ENCODE assay signal across 9 cellular contexts in the genomic region with DNA sequence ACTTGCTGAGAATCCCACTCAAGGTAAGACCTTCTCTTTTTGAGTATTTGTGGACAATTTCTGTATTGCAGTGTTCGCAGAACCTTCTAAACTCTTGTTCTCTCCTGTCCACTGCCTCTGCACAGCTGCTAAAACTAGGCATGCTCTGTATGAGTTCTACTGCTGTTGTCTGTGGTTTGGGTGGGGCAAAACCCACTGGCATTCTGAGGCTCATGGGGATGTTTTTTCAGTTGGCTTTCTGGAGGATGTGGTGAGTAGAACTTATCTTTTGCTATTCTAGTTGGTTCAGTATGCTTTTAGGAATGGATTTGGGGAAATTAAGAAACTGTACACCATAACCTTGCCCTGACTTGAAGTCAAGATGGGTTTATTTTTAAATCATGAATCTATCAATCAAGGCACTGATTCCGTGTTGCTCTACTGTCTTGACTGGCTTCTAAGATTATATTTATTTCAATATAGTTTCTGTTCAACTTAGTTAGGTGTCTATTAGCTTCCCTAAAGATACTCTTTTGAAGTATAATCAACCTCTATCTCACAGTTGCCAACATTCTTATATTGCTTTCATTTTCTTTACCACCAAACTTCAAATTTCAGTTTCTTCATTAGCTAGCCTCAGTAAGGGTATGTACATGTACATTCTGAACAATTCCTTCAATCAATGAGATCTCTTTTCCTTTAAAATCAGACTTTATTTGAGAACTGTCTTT. TPM values are rescaled to one million over a fixed set of nuclear protein-coding genes. Genes with fewer than 3 reads are reported as not detected.
A peak's percentile ranks its signal among the peaks of the same experiment; 100 is the strongest.
DNase-seq lines count a peak whose midpoint lies in the region; ATAC-seq and TF ChIP-seq lines count a peak whose summit lies in the region.
"Had no signal": no experiment of that assay in that cellular context is flagged by ENCODE, and none has a peak within 500 bp of the region (broad histone marks: within the 10 kb centered on the region; RNA-seq: fewer than 3 reads in every experiment).

No MANE protein-coding gene starts in this region.

- intact Hi-C loops in testis (cut with DNase I; ENCODE audit: low total_unique reads), result no loop called here

- no peak overlapping the region for H3K27ac ChIP-seq in testis
- H3K27ac ChIP-seq: A549 had no signal

- H3K36me3 ChIP-seq in adipocyte (ENCODE audit: control insufficient read depth, insufficient read depth, low read length, severe bottlenecking) (no peaks in the 10 kb centered on the region), testis (ENCODE audit: low read depth, missing control alignments) (no peaks in the 10 kb centered on the region)

- no peaks in the 10 kb centered on the region for H3K27me3 ChIP-seq in adipocyte (replicated peaks; ENCODE audit: control insufficient read depth, insufficient read depth, low read length)
- H3K27me3 ChIP-seq in testis, result no peaks in the 10 kb centered on the region

- DNase-seq in activated gamma-delta T cell treated with Interleukin-2 at 50 U/mL for 16 hours, result peak; percentile 60
- no peak for DNase-seq in activated gamma-delta T cell (lab: John Stamatoyannopoulos, UW)
- DNase-seq in SW480 (ENCODE audit: low spot score), result peak; percentile 93
- DNase-seq in adipocyte (ENCODE audit: low read depth), result peak; percentile 78
- DNase-seq in renal cortical epithelial cell (ENCODE audit: low read depth), result peak; percentile 70
- DNase-seq in GM10266 (ENCODE audit: extremely low spot score), result no peak
- no peak for DNase-seq in testis

- H3K9ac ChIP-seq in adipocyte (ENCODE audit: low read length), result peak overlapping the region; percentile 85

- peaks cover 23% of the 10 kb centered on the region for H3K4me1 ChIP-seq in adipocyte (ENCODE audit: control insufficient read depth, insufficient read depth, low read length)
- no peaks in the 10 kb centered on the region for H3K4me1 ChIP-seq in testis
- H3K4me1 ChIP-seq: A549 had no signal

- H3K9me3 ChIP-seq in adipocyte (ENCODE audit: control insufficient read depth, low read length), result no peaks in the 10 kb centered on the region
- H3K9me3 ChIP-seq in testis, result no peaks in the 10 kb centered on the region
- H3K9me3 ChIP-seq: A549 had no signal

- WGBS in testis, 2 donors, result 77 to 78% methylated on average over 2 of the region's 2 CpGs

- TF ChIP-seq CTCF in GM10266 (IDR thresholded peaks at IDR 0.05; ENCODE audit: control insufficient read depth, insufficient read depth, low read depth, missing control alignments) (no peak), testis (IDR thresholded peaks at IDR 0.05) (no peak)

- TF ChIP-seq POLR2A in testis (IDR thresholded peaks at IDR 0.05), result no peak

- peak; percentile 90 for ATAC-seq in HG03108 (IDR thresholded peaks at IDR 0.05; ENCODE audit: unreplicated experiment)
- ATAC-seq: A549 had no signal

- H3K4me3 ChIP-seq in adipocyte (ENCODE audit: low read length) (peak overlapping the region; percentile 79), testis (no peak overlapping the region)
- H3K4me3 ChIP-seq: A549 had no signal

RNA-seq across cellular contexts. Expression of a gene that starts 25.0 kb away (rescaled TPM):
- total RNA-seq in renal cortical epithelial cell (59.0 and 80.1 TPM in 2 replicates), testis (10 to 100 TPM; 17.9 to 20.4 TPM)
- 9.1 TPM for polyA plus RNA-seq in testis (ENCODE audit: insufficient read depth, low read depth, low replicate concordance)

Comparison
In these comparisons a context has a peak if more than half of its experiments do, and no peak if none do; other contexts are left out.
1. DNase-seq: peak in activated gamma-delta T cell treated with Interleukin-2 at 50 U/mL for 16 hours (single experiment), SW480 (single experiment), adipocyte (single experiment) and renal cortical epithelial cell (single experiment); none in activated gamma-delta T cell (single experiment), GM10266 (single experiment) and testis (single experiment).